ENCODE assay signal across 9 cellular contexts in genomic region chr19:48795055-48795854, GRCh38. TPM values are rescaled to one million over a fixed set of nuclear protein-coding genes. Genes with fewer than 3 reads are reported as not detected.
DNase-seq lines count a peak whose midpoint lies in the region; ATAC-seq and TF ChIP-seq lines count a peak whose summit lies in the region.
"Had no signal": no experiment of that assay in that cellular context is flagged by ENCODE, and none has a peak within 500 bp of the region (broad histone marks: within the 10 kb centered on the region; RNA-seq: fewer than 3 reads in every experiment).

No MANE protein-coding gene starts in this region.

- H3K9ac ChIP-seq in liver (ENCODE audit: low read depth in 1 of 2, low read length in 2 of 2) = peak overlapping the region; percentile 10 to 51

- peak overlapping the region; percentile 72 to 81 for H3K27ac ChIP-seq in liver (ENCODE audit: low read depth in 1 of 2, low read length in 2 of 2)

- peak; percentile 78 for TF ChIP-seq CTCF in liver (IDR thresholded peaks at IDR 0.05; ENCODE audit: low read depth, low read length, missing input control)

- H3K4me1 ChIP-seq in liver (ENCODE audit: control insufficient read depth in 4 of 4, insufficient read depth in 4 of 4, low read length in 3 of 4) = peaks cover 2 to 16% (median 11%) of the 10 kb centered on the region in 4 donors

- no peaks in the 10 kb centered on the region for H3K27me3 ChIP-seq in liver (ENCODE audit: control insufficient read depth in 4 of 4, insufficient read depth in 4 of 4, low read length in 3 of 4)

- peaks cover 0 to 8% (median 0%) of the 10 kb centered on the region in 4 donors for H3K36me3 ChIP-seq in liver (ENCODE audit: control insufficient read depth in 4 of 4, insufficient read depth in 3 of 4, low read depth in 1 of 4, low read length in 3 of 4)

- TF ChIP-seq RAD21 in liver (IDR thresholded peaks at IDR 0.05) = peak; percentile 91 to 96

- DNase-seq in Ammon's horn (ENCODE audit: low spot score) = peak; percentile 97
- peak; percentile 94 for DNase-seq in GM19240 (ENCODE audit: insufficient read length, low spot score)
- DNase-seq in NCI-H748 (lab: John Stamatoyannopoulos, UW; ENCODE audit: unreplicated experiment) = peak; percentile 95
- peak; percentile 80 to 81 for DNase-seq in activated CD4-positive, alpha-beta T cell treated with anti-CD3 and anti-CD28 coated beads, Interleukin-2, amount 50 U/mL, for 4 hours
- DNase-seq in dermis microvascular lymphatic vessel endothelial cell (ENCODE audit: low read depth in 2 of 2) = peak; percentile 83 to 94
- DNase-seq in stimulated activated CD4-positive, alpha-beta T cell treated with anti-CD3 and anti-CD28 coated beads, Interleukin-2, amount 100 ng/mL, for 48 hours = peak; percentile 78 to 82

- peak; percentile 57 for ATAC-seq in HG03469 (IDR thresholded peaks at IDR 0.05; ENCODE audit: unreplicated experiment)

- peak overlapping the region; percentile 43 to 77 (median 75) for H3K4me3 ChIP-seq in liver (ENCODE audit: low read depth in 1 of 3, low read length in 3 of 3)

- H3K9me3 ChIP-seq in liver (ENCODE audit: control insufficient read depth in 4 of 4, low read length in 3 of 4) = no peaks in the 10 kb centered on the region

- WGBS in liver = 1% methylated on average over 38 of the region's 38 CpGs

TF ChIP-seq in liver, 16 proteins besides CTCF, POLR2A, EP300 and RAD21:
- no peak for TF ChIP-seq TAF1 (conservative IDR thresholded peaks at IDR 0.05)
- no peak for TF ChIP-seq HNF4A (conservative IDR thresholded peaks at IDR 0.05)
- peak; percentile 49 for TF ChIP-seq HNF4G (IDR thresholded peaks at IDR 0.05)
- TF ChIP-seq FOXA1 (IDR thresholded peaks at IDR 0.05) = no peak
- TF ChIP-seq RXRA (IDR thresholded peaks at IDR 0.05) = peak in 1 of 2 donors; percentile 21
- TF ChIP-seq ZBTB33 (IDR thresholded peaks at IDR 0.05) = no peak
- peak; percentile 81 for TF ChIP-seq YY1 (IDR thresholded peaks at IDR 0.05)
- TF ChIP-seq SP1 (IDR thresholded peaks at IDR 0.05) = peak; percentile 40
- TF ChIP-seq ATF3 (IDR thresholded peaks at IDR 0.05) = peak; percentile 67
- peak; percentile 65 to 78 for TF ChIP-seq JUND (IDR thresholded peaks at IDR 0.05)
- TF ChIP-seq MAX (IDR thresholded peaks at IDR 0.05) = no peak
- TF ChIP-seq GABPA (IDR thresholded peaks at IDR 0.05 in 1 of 2, conservative IDR thresholded peaks at IDR 0.05 in 1 of 2) = peak in 1 of 2 donors; percentile 65
- TF ChIP-seq FOXA2 (IDR thresholded peaks at IDR 0.05) = no peak
- TF ChIP-seq REST (IDR thresholded peaks at IDR 0.05) = peak; percentile 19
- no peak for TF ChIP-seq EGR1 (IDR thresholded peaks at IDR 0.05; ENCODE audit: low read depth in 2 of 2)
- peak; percentile 6 for TF ChIP-seq NR2F2 (IDR thresholded peaks at IDR 0.05)

RNA-seq across cellular contexts. Expression of gene BCAT2, which starts 15.6 kb away (rescaled TPM):
- total RNA-seq in dermis microvascular lymphatic vessel endothelial cell (29.0 and 33.3 TPM in 2 replicates), liver (1 to 10 TPM; 8.9 to 9.2 TPM)
- 10 to 100 TPM in 1 of 2 donors, 1 to 10 TPM in 1; 7.8 to 35.8 TPM for polyA plus RNA-seq in liver

RNA-seq across cellular contexts. Expression of gene FGF21, which starts 39.9 kb away (rescaled TPM):
- total RNA-seq in dermis microvascular lymphatic vessel endothelial cell = not detected in 2 replicates
- total RNA-seq in liver = 1 to 10 TPM in 1 of 2 donors, not detected in 1; 5.5 TPM
- 10 to 100 TPM in 1 of 2 donors, 1 to 10 TPM in 1; 6.5 to 18.5 TPM for polyA plus RNA-seq in liver
- total RNA-seq: activated CD8-positive, alpha-beta memory T cell treated with anti-CD3 and anti-CD28 coated beads for 36 hours had no signal

RNA-seq across cellular contexts. Expression of gene HSD17B14, which starts 41.0 kb away (rescaled TPM):
- 2.8 and 4.2 TPM in 2 replicates for total RNA-seq in dermis microvascular lymphatic vessel endothelial cell
- 10 to 100 TPM in 1 of 2 donors, 1 to 10 TPM in 1; 3.7 to 11.2 TPM for total RNA-seq in liver
- 10 to 100 TPM in 1 of 2 donors, 1 to 10 TPM in 1; 4.9 to 12.6 TPM for polyA plus RNA-seq in liver

RNA-seq across cellular contexts. Expression of gene FUT1, which starts 42.8 kb away (rescaled TPM):
- total RNA-seq in dermis microvascular lymphatic vessel endothelial cell = 6.0 and 7.7 TPM in 2 replicates
- total RNA-seq in liver = 1 to 10 TPM; 1.3 to 6.8 TPM
- polyA plus RNA-seq in liver = under 1 TPM; 0.48 to 0.72 TPM

RNA-seq across cellular contexts. Expression of gene IZUMO1, which starts 48.5 kb away (rescaled TPM):
- total RNA-seq in dermis microvascular lymphatic vessel endothelial cell (0.25 and 0.26 TPM in 2 replicates), liver (under 1 TPM; 0.33 to 0.47 TPM)
- polyA plus RNA-seq in liver = not detected
- total RNA-seq: activated CD8-positive, alpha-beta memory T cell treated with anti-CD3 and anti-CD28 coated beads for 36 hours had no signal

Comparison
In these comparisons a context has a peak if more than half of its experiments do, and no peak if none do; other contexts are left out.
1. Peak in every context shown above with its lines: DNase-seq, ATAC-seq, H3K4me3 ChIP-seq and H3K27ac ChIP-seq.